In genomic region chr2:239753537-239753936, GRCh38 we compare ENCODE assay signal across 24 cellular contexts.
"Had no signal": no experiment of that assay in that cellular context is flagged by ENCODE, and none has a peak within 500 bp of the region (broad histone marks: within the 10 kb centered on the region; RNA-seq: fewer than 3 reads in every experiment).

No MANE protein-coding gene starts in this region.

- H3K36me3 ChIP-seq: brain microvascular endothelial cell, right atrium auricular region, suprapubic skin, vagina had no signal

- H3K36me3 Mint-ChIP-seq: mesothelial cell of epicardium; natural killer cell treated with Interleukin-12 subunit alpha and Interleukin-12 subunit beta and Interleukin-15 and Interleukin-18, amount 100 ng/mL, for 72 hours had no signal

- H3K27me3 ChIP-seq: brain microvascular endothelial cell, dorsolateral prefrontal cortex, right atrium auricular region, suprapubic skin, vagina had no signal

- H3K27ac ChIP-seq: brain microvascular endothelial cell, dorsolateral prefrontal cortex, epithelial cell of prostate, right atrium auricular region, suprapubic skin, vagina had no signal

- DNase-seq: activated CD4-positive, alpha-beta memory T cell treated with anti-CD3 and anti-CD28 coated beads, Interleukin-2, amount 10 ng/mL, durations not matched to agents 7 days and 5 days; activated CD4-positive, alpha-beta T cell treated with anti-CD3 and anti-CD28 coated beads for 48 hours; activated CD4-positive, CD25-positive, alpha-beta regulatory T cell; activated naive CD4-positive, alpha-beta T cell treated with anti-CD3 and anti-CD28 coated beads for 36 hours; activated T-cell treated with anti-CD3 and anti-CD28 coated beads, Interleukin-2, amount 50 U/mL, for 24 hours; brain microvascular endothelial cell; central memory CD4-positive, alpha-beta T cell; dorsolateral prefrontal cortex; foreskin fibroblast; hypothalamus; stimulated activated CD4-positive, alpha-beta T cell treated with anti-CD3 and anti-CD28 coated beads, Interleukin-2, amount 100 ng/mL, for 24 hours; T-helper 9 cell; trophoblast cell had no signal

- H3K27me3 Mint-ChIP-seq: activated CD4-positive, alpha-beta memory T cell treated with anti-CD3 and anti-CD28 coated beads, Interleukin-2, amount 10 ng/mL, durations not matched to agents 7 days and 5 days; stimulated activated naive CD8-positive, alpha-beta T cell treated with anti-CD3 and anti-CD28 coated beads, Interleukin-15, Interleukin-2, amounts not matched to agents 100 ng/mL and 50 ng/mL, for 24 hours had no signal

- FAIRE-seq: colon, keratinocyte had no signal

- ATAC-seq: left lobe of liver; natural killer cell treated with Interleukin-12 subunit alpha and Interleukin-12 subunit beta and Interleukin-15 and Interleukin-18, amount 100 ng/mL, for 72 hours had no signal

- H3K9me3 ChIP-seq: right atrium auricular region, suprapubic skin, vagina had no signal

- H3K4me3 Mint-ChIP-seq: activated CD4-positive, alpha-beta memory T cell treated with anti-CD3 and anti-CD28 coated beads, Interleukin-2, amount 10 ng/mL, durations not matched to agents 7 days and 5 days; activated naive CD4-positive, alpha-beta T cell treated with anti-CD3 and anti-CD28 coated beads for 36 hours; activated T-cell treated with anti-CD3 and anti-CD28 coated beads, Interleukin-2, amount 50 U/mL, for 24 hours; mesothelial cell of epicardium; natural killer cell treated with Interleukin-12 subunit alpha and Interleukin-12 subunit beta and Interleukin-15 and Interleukin-18, amount 100 ng/mL, for 72 hours; stimulated activated naive CD8-positive, alpha-beta T cell treated with anti-CD3 and anti-CD28 coated beads, Interleukin-15, Interleukin-2, amounts not matched to agents 100 ng/mL and 50 ng/mL, for 24 hours had no signal

- H3K27ac Mint-ChIP-seq: activated CD4-positive, alpha-beta memory T cell treated with anti-CD3 and anti-CD28 coated beads, Interleukin-2, amount 10 ng/mL, durations not matched to agents 7 days and 5 days; activated naive CD4-positive, alpha-beta T cell treated with anti-CD3 and anti-CD28 coated beads for 36 hours; activated T-cell treated with anti-CD3 and anti-CD28 coated beads, Interleukin-2, amount 50 U/mL, for 24 hours; mesothelial cell of epicardium; natural killer cell treated with Interleukin-12 subunit alpha and Interleukin-12 subunit beta and Interleukin-15 and Interleukin-18, amount 100 ng/mL, for 72 hours; progenitor cell of endocrine pancreas; stimulated activated naive CD8-positive, alpha-beta T cell treated with anti-CD3 and anti-CD28 coated beads, Interleukin-15, Interleukin-2, amounts not matched to agents 100 ng/mL and 50 ng/mL, for 24 hours had no signal

- H3K4me3 ChIP-seq: dorsolateral prefrontal cortex, right atrium auricular region, suprapubic skin, vagina had no signal

- H3K9me3 Mint-ChIP-seq: activated CD4-positive, alpha-beta memory T cell treated with anti-CD3 and anti-CD28 coated beads, Interleukin-2, amount 10 ng/mL, durations not matched to agents 7 days and 5 days; activated naive CD4-positive, alpha-beta T cell treated with anti-CD3 and anti-CD28 coated beads for 36 hours; activated T-cell treated with anti-CD3 and anti-CD28 coated beads, Interleukin-2, amount 50 U/mL, for 24 hours; mesothelial cell of epicardium; natural killer cell treated with Interleukin-12 subunit alpha and Interleukin-12 subunit beta and Interleukin-15 and Interleukin-18, amount 100 ng/mL, for 72 hours; stimulated activated naive CD8-positive, alpha-beta T cell treated with anti-CD3 and anti-CD28 coated beads, Interleukin-15, Interleukin-2, amounts not matched to agents 100 ng/mL and 50 ng/mL, for 24 hours had no signal
